In the genomic region with DNA sequence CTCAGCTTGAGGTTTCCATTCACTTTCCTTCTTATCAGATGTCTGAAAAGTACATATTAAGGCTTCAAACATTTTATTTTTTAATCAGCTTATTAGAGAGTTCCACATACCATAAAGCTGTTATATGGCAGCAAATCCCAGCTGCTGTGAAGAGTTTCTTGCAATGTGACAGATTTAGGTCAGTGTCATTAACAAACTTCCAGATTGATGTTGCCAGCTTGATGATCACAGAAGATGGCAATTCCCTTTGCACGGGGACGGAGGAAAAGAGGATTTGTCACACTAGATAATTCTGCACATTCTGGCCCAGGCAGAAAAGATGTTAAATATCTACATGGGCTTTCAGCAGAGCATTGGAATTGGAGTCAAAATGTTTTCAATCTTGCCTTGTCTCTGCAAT, we compare ENCODE assay signal across 33 cellular contexts.
"Had no signal": no experiment of that assay in that cellular context is flagged by ENCODE, and none has a peak within 500 bp of the region (broad histone marks: within the 10 kb centered on the region; RNA-seq: fewer than 3 reads in every experiment).

No MANE protein-coding gene starts in this region.

- DNase-seq: Karpas-422, Kasumi-1, KG1, MG63, MM.1S, MV-4-11, NCI-H1048, NCI-H1092, NCI-H1092 treated with DMSO at 0.1 percent for 48 hours, NCI-H1105, NCI-H1105 treated with DMSO at 0.1 percent for 48 hours, NCI-H1417, NCI-H1417 treated with DMSO at 0.1 percent for 48 hours, NCI-H1436, NCI-H1436 treated with DMSO at 0.1 percent for 48 hours, NCI-H1694, NCI-H1694 treated with DMSO at 0.1 percent for 48 hours, NCI-H187, NCI-H187 treated with DMSO at 0.1 percent for 48 hours, NCI-H1930, NCI-H2029, NCI-H2029 treated with DMSO at 0.1 percent for 48 hours, NCI-H2081, NCI-H2081 treated with DMSO at 0.1 percent for 48 hours, NCI-H2107, NCI-H2171, NCI-H2227 treated with DMSO at 0.1 percent for 48 hours, NCI-H226, NCI-H345, NCI-H446, NCI-H446 treated with DMSO at 0.1 percent for 48 hours, NCI-H510A, NCI-H510A treated with DMSO at 0.1 percent for 48 hours had no signal
